ENCODE assay signal across 18 cellular contexts in genomic region chrX:69313622-69314290, GRCh38.
"Had no signal": no experiment of that assay in that cellular context is flagged by ENCODE, and none has a peak within 500 bp of the region (broad histone marks: within the 10 kb centered on the region; RNA-seq: fewer than 3 reads in every experiment).

No MANE protein-coding gene starts in this region.

- ATAC-seq: activated CD8-positive, alpha-beta T cell treated with anti-CD3 and anti-CD28 coated beads for 36 hours; activated T-cell treated with anti-CD3 and anti-CD28 coated beads, Interleukin-2, amount 50 U/mL, for 72 hours; left lung; natural killer cell treated with Interleukin-12 subunit alpha and Interleukin-12 subunit beta and Interleukin-15 and Interleukin-18, amount 100 ng/mL, for 72 hours; right lobe of liver; upper lobe of right lung had no signal

- H3K4me1 Mint-ChIP-seq: activated B cell treated with CpG ODN at 0.5 μM for 24 hours; activated naive CD8-positive, alpha-beta T cell treated with anti-CD3 and anti-CD28 coated beads for 36 hours had no signal

- DNase-seq: activated B cell treated with CpG ODN at 0.5 μM for 24 hours; activated CD4-positive, alpha-beta T cell treated with anti-CD3 and anti-CD28 coated beads for 48 hours; activated CD8-positive, alpha-beta memory T cell treated with anti-CD3 and anti-CD28 coated beads, Interleukin-2, amount 50 U/mL, for 4 hours; activated CD8-positive, alpha-beta T cell treated with anti-CD3 and anti-CD28 coated beads for 36 hours; activated gamma-delta T cell treated with Interleukin-2 at 50 U/mL for 16 hours; activated naive CD8-positive, alpha-beta T cell treated with anti-CD3 and anti-CD28 coated beads for 36 hours; activated T-cell treated with anti-CD3 and anti-CD28 coated beads, Interleukin-2, amount 50 U/mL, for 72 hours; brain microvascular endothelial cell; left lung; occipital lobe; right lobe of liver; T-helper 2 cell; testis; upper lobe of right lung had no signal

- H3K4me3 ChIP-seq: left lung, right lobe of liver, testis, upper lobe of right lung had no signal

- H3K27me3 Mint-ChIP-seq: activated B cell treated with CpG ODN at 0.5 μM for 24 hours; activated CD8-positive, alpha-beta T cell treated with anti-CD3 and anti-CD28 coated beads for 36 hours; activated naive CD8-positive, alpha-beta T cell treated with anti-CD3 and anti-CD28 coated beads for 36 hours; dendritic cell treated with granulocyte-macrophage colony-stimulating factor and Interleukin-4, amounts not matched to agents 40 ng/mL and 50 ng/mL, for 4 days; progenitor cell of endocrine pancreas; stimulated activated naive CD8-positive, alpha-beta T cell treated with anti-CD3 and anti-CD28 coated beads, Interleukin-15, Interleukin-2, amounts not matched to agents 100 ng/mL and 50 ng/mL, for 24 hours had no signal

- H3K27ac ChIP-seq: brain microvascular endothelial cell, left lung, right lobe of liver, testis, upper lobe of right lung had no signal

- H3K9me3 Mint-ChIP-seq: activated B cell treated with CpG ODN at 0.5 μM for 24 hours; activated CD8-positive, alpha-beta T cell treated with anti-CD3 and anti-CD28 coated beads for 36 hours; activated naive CD8-positive, alpha-beta T cell treated with anti-CD3 and anti-CD28 coated beads for 36 hours; activated T-cell treated with anti-CD3 and anti-CD28 coated beads, Interleukin-2, amount 50 U/mL, for 72 hours; dendritic cell treated with granulocyte-macrophage colony-stimulating factor and Interleukin-4, amounts not matched to agents 40 ng/mL and 50 ng/mL, for 4 days; natural killer cell treated with Interleukin-12 subunit alpha and Interleukin-12 subunit beta and Interleukin-15 and Interleukin-18, amount 100 ng/mL, for 72 hours; stimulated activated naive CD8-positive, alpha-beta T cell treated with anti-CD3 and anti-CD28 coated beads, Interleukin-15, Interleukin-2, amounts not matched to agents 100 ng/mL and 50 ng/mL, for 24 hours had no signal

- H3K4me1 ChIP-seq: left lung, right lobe of liver, testis, upper lobe of right lung had no signal

- H3K36me3 ChIP-seq: brain microvascular endothelial cell, left lung, right lobe of liver, upper lobe of right lung had no signal

- H3K9me3 ChIP-seq: left lung, right lobe of liver, testis, upper lobe of right lung had no signal

- H3K27ac Mint-ChIP-seq: activated B cell treated with CpG ODN at 0.5 μM for 24 hours; activated CD8-positive, alpha-beta T cell treated with anti-CD3 and anti-CD28 coated beads for 36 hours; activated naive CD8-positive, alpha-beta T cell treated with anti-CD3 and anti-CD28 coated beads for 36 hours; activated T-cell treated with anti-CD3 and anti-CD28 coated beads, Interleukin-2, amount 50 U/mL, for 72 hours; dendritic cell treated with granulocyte-macrophage colony-stimulating factor and Interleukin-4, amounts not matched to agents 40 ng/mL and 50 ng/mL, for 4 days; natural killer cell treated with Interleukin-12 subunit alpha and Interleukin-12 subunit beta and Interleukin-15 and Interleukin-18, amount 100 ng/mL, for 72 hours; progenitor cell of endocrine pancreas; stimulated activated naive CD8-positive, alpha-beta T cell treated with anti-CD3 and anti-CD28 coated beads, Interleukin-15, Interleukin-2, amounts not matched to agents 100 ng/mL and 50 ng/mL, for 24 hours had no signal

- H3K36me3 Mint-ChIP-seq: activated naive CD8-positive, alpha-beta T cell treated with anti-CD3 and anti-CD28 coated beads for 36 hours; natural killer cell treated with Interleukin-12 subunit alpha and Interleukin-12 subunit beta and Interleukin-15 and Interleukin-18, amount 100 ng/mL, for 72 hours had no signal

- H3K4me3 Mint-ChIP-seq: activated B cell treated with CpG ODN at 0.5 μM for 24 hours; activated CD8-positive, alpha-beta T cell treated with anti-CD3 and anti-CD28 coated beads for 36 hours; activated naive CD8-positive, alpha-beta T cell treated with anti-CD3 and anti-CD28 coated beads for 36 hours; activated T-cell treated with anti-CD3 and anti-CD28 coated beads, Interleukin-2, amount 50 U/mL, for 72 hours; dendritic cell treated with granulocyte-macrophage colony-stimulating factor and Interleukin-4, amounts not matched to agents 40 ng/mL and 50 ng/mL, for 4 days; natural killer cell treated with Interleukin-12 subunit alpha and Interleukin-12 subunit beta and Interleukin-15 and Interleukin-18, amount 100 ng/mL, for 72 hours; stimulated activated naive CD8-positive, alpha-beta T cell treated with anti-CD3 and anti-CD28 coated beads, Interleukin-15, Interleukin-2, amounts not matched to agents 100 ng/mL and 50 ng/mL, for 24 hours had no signal

- H3K27me3 ChIP-seq: brain microvascular endothelial cell, right lobe of liver, testis, upper lobe of right lung had no signal
